ENCODE assay signal across 15 cellular contexts in the genomic region with DNA sequence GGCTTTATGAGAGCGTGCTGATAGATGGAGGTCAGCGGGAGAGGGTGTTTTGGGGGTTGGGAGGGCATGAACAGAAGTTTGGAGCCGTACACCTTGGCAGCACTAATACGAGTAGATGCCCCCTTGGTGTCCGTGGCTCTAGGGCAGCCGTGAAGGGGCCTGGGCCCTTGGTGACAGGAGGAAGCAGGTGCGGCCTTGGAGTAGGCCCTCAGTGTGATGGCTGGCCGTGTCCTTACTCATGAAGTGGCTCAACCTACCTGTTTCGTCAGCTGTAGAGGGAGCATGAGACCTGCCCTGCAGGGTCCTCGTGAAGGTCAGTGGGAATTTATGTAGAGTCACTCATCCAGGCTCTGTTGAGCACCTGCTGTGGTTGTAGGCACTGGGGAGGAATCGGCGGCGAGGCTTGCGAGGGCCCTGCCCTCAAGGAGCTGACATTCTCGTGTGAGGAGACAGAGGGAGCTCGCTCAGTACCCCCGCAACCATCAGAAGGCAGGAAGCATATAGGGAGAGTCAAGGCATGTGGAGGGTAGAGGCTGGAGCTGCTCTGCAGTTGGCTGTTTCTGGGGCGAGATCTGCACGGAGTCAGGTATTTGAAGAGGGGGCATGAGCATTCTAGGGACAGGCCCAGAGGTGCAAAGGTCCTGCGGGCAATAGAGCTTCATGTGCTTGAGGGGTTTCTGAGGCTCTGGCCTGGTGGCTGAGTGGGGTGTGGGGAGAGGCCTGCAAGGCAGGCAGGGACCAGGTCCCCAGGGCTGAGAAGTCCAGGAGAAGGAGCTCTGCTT. TPM values are rescaled to one million over a fixed set of nuclear protein-coding genes. Genes with fewer than 3 reads are reported as not detected.
DNase-seq lines count a peak whose midpoint lies in the region; ATAC-seq and TF ChIP-seq lines count a peak whose summit lies in the region.
"Had no signal": no experiment of that assay in that cellular context is flagged by ENCODE, and none has a peak within 500 bp of the region (broad histone marks: within the 10 kb centered on the region; RNA-seq: fewer than 3 reads in every experiment).

No MANE protein-coding gene starts in this region.

- no peaks in the 10 kb centered on the region for H3K27me3 Mint-ChIP-seq in activated naive CD8-positive, alpha-beta T cell
- no peaks in the 10 kb centered on the region for H3K27me3 Mint-ChIP-seq in activated naive CD8-positive, alpha-beta T cell treated with anti-CD3 and anti-CD28 coated beads for 36 hours
- H3K27me3 Mint-ChIP-seq in T-helper 17 cell (no peaks in the 10 kb centered on the region), memory B cell (no peaks in the 10 kb centered on the region), type B pancreatic cell (no peaks in the 10 kb centered on the region)
- H3K27me3 Mint-ChIP-seq: stimulated activated naive CD8-positive, alpha-beta T cell treated with anti-CD3 and anti-CD28 coated beads, Interleukin-15, Interleukin-2, amounts not matched to agents 100 ng/mL and 50 ng/mL, for 24 hours had no signal

- no peak for ATAC-seq in T-helper 17 cell
- no peak for ATAC-seq in memory B cell (ENCODE audit: low read depth)
- no peak for ATAC-seq in HG03159 (IDR thresholded peaks at IDR 0.05; ENCODE audit: unreplicated experiment)

- DNase-seq in activated naive CD8-positive, alpha-beta T cell treated with anti-CD3 and anti-CD28 coated beads for 36 hours = no peak
- no peak for DNase-seq in T-helper 17 cell
- DNase-seq in memory B cell (ENCODE audit: low spot score in 2 of 2) = no peak
- DNase-seq in type B pancreatic cell (ENCODE audit: extremely low spot score, unreplicated experiment) = peak; percentile 62
- DNase-seq in AG08395 (ENCODE audit: low spot score) = no peak
- DNase-seq in HT-29 (ENCODE audit: low spot score) = no peak
- DNase-seq: HCEC 1CT, islet precursor cell, NCI-H1092, NCI-H69, SJCRH30, T-helper 9 cell had no signal

- H3K9me3 ChIP-seq in T-helper 17 cell (ENCODE audit: control insufficient read depth, low read length, poor library complexity, severe bottlenecking) = no peaks in the 10 kb centered on the region
- H3K9me3 ChIP-seq: SJCRH30 had no signal

- no peak overlapping the region for H3K4me3 Mint-ChIP-seq in activated naive CD8-positive, alpha-beta T cell
- H3K4me3 Mint-ChIP-seq in activated naive CD8-positive, alpha-beta T cell treated with anti-CD3 and anti-CD28 coated beads for 36 hours = no peak overlapping the region
- peak overlapping the region; percentile 36 for H3K4me3 Mint-ChIP-seq in T-helper 17 cell
- peak overlapping the region; percentile 9 for H3K4me3 Mint-ChIP-seq in memory B cell
- H3K4me3 Mint-ChIP-seq in type B pancreatic cell = no peak overlapping the region
- H3K4me3 Mint-ChIP-seq: stimulated activated naive CD8-positive, alpha-beta T cell treated with anti-CD3 and anti-CD28 coated beads, Interleukin-15, Interleukin-2, amounts not matched to agents 100 ng/mL and 50 ng/mL, for 24 hours had no signal

- peak overlapping the region; percentile 58 for H3K27ac Mint-ChIP-seq in activated naive CD8-positive, alpha-beta T cell
- no peak overlapping the region for H3K27ac Mint-ChIP-seq in activated naive CD8-positive, alpha-beta T cell treated with anti-CD3 and anti-CD28 coated beads for 36 hours
- H3K27ac Mint-ChIP-seq in T-helper 17 cell = peak overlapping the region; percentile 92
- H3K27ac Mint-ChIP-seq in memory B cell = peak overlapping the region; percentile 72
- H3K27ac Mint-ChIP-seq in type B pancreatic cell = no peak overlapping the region

- H3K9me3 Mint-ChIP-seq in activated naive CD8-positive, alpha-beta T cell (ENCODE audit: low read depth) = no peaks in the 10 kb centered on the region
- H3K9me3 Mint-ChIP-seq in activated naive CD8-positive, alpha-beta T cell treated with anti-CD3 and anti-CD28 coated beads for 36 hours = no peaks in the 10 kb centered on the region
- H3K9me3 Mint-ChIP-seq in memory B cell (no peaks in the 10 kb centered on the region), type B pancreatic cell (no peaks in the 10 kb centered on the region)
- H3K9me3 Mint-ChIP-seq: stimulated activated naive CD8-positive, alpha-beta T cell treated with anti-CD3 and anti-CD28 coated beads, Interleukin-15, Interleukin-2, amounts not matched to agents 100 ng/mL and 50 ng/mL, for 24 hours had no signal

- TF ChIP-seq CTCF in type B pancreatic cell (conservative IDR thresholded peaks at IDR 0.05) = no peak

- peaks cover 38% of the 10 kb centered on the region for H3K4me1 Mint-ChIP-seq in activated naive CD8-positive, alpha-beta T cell (ENCODE audit: low read depth)
- H3K4me1 Mint-ChIP-seq in activated naive CD8-positive, alpha-beta T cell treated with anti-CD3 and anti-CD28 coated beads for 36 hours = peaks cover 29% of the 10 kb centered on the region
- peaks cover 37% of the 10 kb centered on the region for H3K4me1 Mint-ChIP-seq in T-helper 17 cell
- H3K4me1 Mint-ChIP-seq in memory B cell = peaks cover 35% of the 10 kb centered on the region
- H3K4me1 Mint-ChIP-seq in type B pancreatic cell (ENCODE audit: unreplicated experiment) = peaks cover 29% of the 10 kb centered on the region

- peaks cover 13% of the 10 kb centered on the region for H3K36me3 Mint-ChIP-seq in activated naive CD8-positive, alpha-beta T cell
- H3K36me3 Mint-ChIP-seq in activated naive CD8-positive, alpha-beta T cell treated with anti-CD3 and anti-CD28 coated beads for 36 hours = peaks cover 44% of the 10 kb centered on the region
- H3K36me3 Mint-ChIP-seq in T-helper 17 cell (ENCODE audit: low read depth) (peaks cover 8% of the 10 kb centered on the region), memory B cell (peaks cover 36% of the 10 kb centered on the region), type B pancreatic cell (peaks cover 12% of the 10 kb centered on the region)

RNA-seq across cellular contexts. Expression of a gene that starts 39.6 kb away (rescaled TPM):
- 10 to 100 TPM; 42.1 to 42.4 TPM for total RNA-seq in activated naive CD8-positive, alpha-beta T cell treated with anti-CD3 and anti-CD28 coated beads for 36 hours
- total RNA-seq in T-helper 17 cell = 10 to 100 TPM; 42.1 to 43.8 TPM
- 16.2 and 24.6 TPM in 2 replicates for total RNA-seq in type B pancreatic cell (ENCODE audit: low replicate concordance)
- total RNA-seq in HT-29 (2014; rRNA removed; shearing (Covaris generic)) = 13.5 and 23.9 TPM in 2 replicates

Comparison
In these comparisons a context has a peak if more than half of its experiments do, and no peak if none do; other contexts are left out.
1. H3K27ac Mint-ChIP-seq: peak in activated naive CD8-positive, alpha-beta T cell (single experiment), T-helper 17 cell (single experiment) and memory B cell (single experiment); none in activated naive CD8-positive, alpha-beta T cell treated with anti-CD3 and anti-CD28 coated beads for 36 hours (single experiment) and type B pancreatic cell (single experiment).
2. H3K4me3 Mint-ChIP-seq: peak in T-helper 17 cell (single experiment) and memory B cell (single experiment); none in activated naive CD8-positive, alpha-beta T cell (single experiment), activated naive CD8-positive, alpha-beta T cell treated with anti-CD3 and anti-CD28 coated beads for 36 hours (single experiment) and type B pancreatic cell (single experiment).